Comparison of ENCODE assay signal across 25 cellular contexts in genomic region chr4:7224878-7225533, GRCh38. TPM values are rescaled to one million over a fixed set of nuclear protein-coding genes. Genes with fewer than 3 reads are reported as not detected.
"Had no signal": no experiment of that assay in that cellular context is flagged by ENCODE, and none has a peak within 500 bp of the region (broad histone marks: within the 10 kb centered on the region; RNA-seq: fewer than 3 reads in every experiment).

No MANE protein-coding gene starts in this region.

- DNase-seq: activated CD4-positive, alpha-beta T cell treated with anti-CD3 and anti-CD28 coated beads for 48 hours; activated CD4-positive, alpha-beta T cell treated with anti-CD3 and anti-CD28 coated beads, Interleukin-2, amount 50 U/mL, for 48 hours; activated CD4-positive, CD25-positive, alpha-beta regulatory T cell treated with anti-CD3 and anti-CD28 coated beads, Interleukin-2, amount 50 U/mL, for 72 hours; activated CD8-positive, alpha-beta memory T cell treated with anti-CD3 and anti-CD28 coated beads, Interleukin-2, amount 10 ng/mL, durations not matched to agents 7 days and 5 days; activated effector memory CD4-positive, alpha-beta T cell treated with Interleukin-2 at 50 U/mL for 16 hours; activated naive CD4-positive, alpha-beta T cell; activated naive CD8-positive, alpha-beta T cell treated with anti-CD3 and anti-CD28 coated beads, Interleukin-2, amount 50 U/mL, for 24 hours; activated T-cell treated with anti-CD3 and anti-CD28 coated beads, Interleukin-2, amount 50 U/mL, for 24 hours; amygdala; brain microvascular endothelial cell; KG1; NCI-H1092; NCI-H1694; NCI-H2029; NCI-H446; Peyer's patch; Right ventricle myocardium superior; SJCRH30 had no signal

- H3K27me3 ChIP-seq: brain microvascular endothelial cell, cardiac muscle cell, Peyer's patch had no signal

- H3K27ac ChIP-seq: brain microvascular endothelial cell, cardiac muscle cell, Peyer's patch, RWPE1, SJCRH30 had no signal

- H3K9me3 Mint-ChIP-seq: activated naive CD4-positive, alpha-beta T cell treated with anti-CD3 and anti-CD28 coated beads, Interleukin-2, amount 50 U/mL, for 24 hours; activated naive CD8-positive, alpha-beta T cell treated with anti-CD3 and anti-CD28 coated beads, Interleukin-2, amount 50 U/mL, for 24 hours; activated T-cell treated with anti-CD3 and anti-CD28 coated beads, Interleukin-2, amount 50 U/mL, for 24 hours; activated T-helper 1 cell treated with anti-CD3 and anti-CD28 coated beads, Interleukin-12 subunit alpha, Interleukin-12 subunit beta, Interleukin-2, Interleukin-4 antibody, amounts not matched to agents 30 ng/mL and 10 ng/mL and 1 ng/mL, durations not matched to agents 14 hours and 24 hours and 36 hours; T-helper 1 cell treated with Interleukin-12 subunit alpha and Interleukin-12 subunit beta and Interleukin-4 antibody, amounts not matched to agents 30 μg/mL and 1 μg/mL, for 36 hours; WTC11 had no signal

- H3K36me3 Mint-ChIP-seq: activated CD8-positive, alpha-beta memory T cell treated with anti-CD3 and anti-CD28 coated beads, Interleukin-2, amount 10 ng/mL, durations not matched to agents 7 days and 5 days; activated naive CD4-positive, alpha-beta T cell treated with anti-CD3 and anti-CD28 coated beads, Interleukin-2, amount 50 U/mL, for 24 hours; WTC11 had no signal

- H3K4me3 ChIP-seq: cardiac muscle cell, Peyer's patch, SJCRH30 had no signal

- FAIRE-seq: astrocyte had no signal

- H3K27ac Mint-ChIP-seq: activated CD8-positive, alpha-beta memory T cell treated with anti-CD3 and anti-CD28 coated beads, Interleukin-2, amount 10 ng/mL, durations not matched to agents 7 days and 5 days; activated naive CD4-positive, alpha-beta T cell treated with anti-CD3 and anti-CD28 coated beads, Interleukin-2, amount 50 U/mL, for 24 hours; activated naive CD8-positive, alpha-beta T cell treated with anti-CD3 and anti-CD28 coated beads, Interleukin-2, amount 50 U/mL, for 24 hours; activated T-cell treated with anti-CD3 and anti-CD28 coated beads, Interleukin-2, amount 50 U/mL, for 24 hours; activated T-helper 1 cell treated with anti-CD3 and anti-CD28 coated beads, Interleukin-12 subunit alpha, Interleukin-12 subunit beta, Interleukin-2, Interleukin-4 antibody, amounts not matched to agents 30 ng/mL and 10 ng/mL and 1 ng/mL, durations not matched to agents 14 hours and 24 hours and 36 hours; T-helper 1 cell treated with Interleukin-12 subunit alpha and Interleukin-12 subunit beta and Interleukin-4 antibody, amounts not matched to agents 30 μg/mL and 1 μg/mL, for 36 hours; WTC11 had no signal

- H3K4me1 ChIP-seq: Peyer's patch had no signal

- H3K4me3 Mint-ChIP-seq: activated CD8-positive, alpha-beta memory T cell treated with anti-CD3 and anti-CD28 coated beads, Interleukin-2, amount 10 ng/mL, durations not matched to agents 7 days and 5 days; activated naive CD4-positive, alpha-beta T cell treated with anti-CD3 and anti-CD28 coated beads, Interleukin-2, amount 50 U/mL, for 24 hours; activated naive CD8-positive, alpha-beta T cell treated with anti-CD3 and anti-CD28 coated beads, Interleukin-2, amount 50 U/mL, for 24 hours; activated T-cell treated with anti-CD3 and anti-CD28 coated beads, Interleukin-2, amount 50 U/mL, for 24 hours; activated T-helper 1 cell treated with anti-CD3 and anti-CD28 coated beads, Interleukin-12 subunit alpha, Interleukin-12 subunit beta, Interleukin-2, Interleukin-4 antibody, amounts not matched to agents 30 ng/mL and 10 ng/mL and 1 ng/mL, durations not matched to agents 14 hours and 24 hours and 36 hours; T-helper 1 cell treated with Interleukin-12 subunit alpha and Interleukin-12 subunit beta and Interleukin-4 antibody, amounts not matched to agents 30 μg/mL and 1 μg/mL, for 36 hours; WTC11 had no signal

- H3K4me1 Mint-ChIP-seq: activated CD8-positive, alpha-beta memory T cell treated with anti-CD3 and anti-CD28 coated beads, Interleukin-2, amount 10 ng/mL, durations not matched to agents 7 days and 5 days; activated naive CD4-positive, alpha-beta T cell treated with anti-CD3 and anti-CD28 coated beads, Interleukin-2, amount 50 U/mL, for 24 hours; activated naive CD8-positive, alpha-beta T cell treated with anti-CD3 and anti-CD28 coated beads, Interleukin-2, amount 50 U/mL, for 24 hours; WTC11 had no signal

- H3K9me3 ChIP-seq: Peyer's patch, SJCRH30 had no signal

- H3K36me3 ChIP-seq: brain microvascular endothelial cell, cardiac muscle cell, Peyer's patch, SJCRH30 had no signal

- H3K27me3 Mint-ChIP-seq: activated CD8-positive, alpha-beta memory T cell treated with anti-CD3 and anti-CD28 coated beads, Interleukin-2, amount 10 ng/mL, durations not matched to agents 7 days and 5 days; activated T-cell treated with anti-CD3 and anti-CD28 coated beads, Interleukin-2, amount 50 U/mL, for 24 hours had no signal

RNA-seq across cellular contexts. Expression of gene SORCS2, which starts 32.7 kb away (rescaled TPM):
- total RNA-seq: activated T-helper 1 cell treated with anti-CD3 and anti-CD28 coated beads, Interleukin-12 subunit alpha, Interleukin-12 subunit beta, Interleukin-2, Interleukin-4 antibody, amounts not matched to agents 30 ng/mL and 10 ng/mL and 1 ng/mL, durations not matched to agents 14 hours and 24 hours and 36 hours had no signal
